In genomic region chr7:159121068-159121467, GRCh38 we compare ENCODE assay signal across 16 cellular contexts. TPM values are rescaled to one million over a fixed set of nuclear protein-coding genes. Genes with fewer than 3 reads are reported as not detected.
DNase-seq lines count a peak whose midpoint lies in the region; ATAC-seq and TF ChIP-seq lines count a peak whose summit lies in the region.
"Had no signal": no experiment of that assay in that cellular context is flagged by ENCODE, and none has a peak within 500 bp of the region (broad histone marks: within the 10 kb centered on the region; RNA-seq: fewer than 3 reads in every experiment).

No MANE protein-coding gene starts in this region.

- no peak overlapping the region for H3K4me3 ChIP-seq in coronary artery
- H3K4me3 ChIP-seq in neuronal stem cell (ENCODE audit: low read length in 2 of 2), result peak overlapping the region in 1 of 2 donors; percentile 25
- no peak overlapping the region for H3K4me3 ChIP-seq in HAP-1
- H3K4me3 ChIP-seq: A549, GM23248 had no signal

- H3K27ac Mint-ChIP-seq in activated T-cell treated with anti-CD3 and anti-CD28 coated beads, Interleukin-2, amount 50 U/mL, for 24 hours, result no peak overlapping the region
- H3K27ac Mint-ChIP-seq: CD4-positive, alpha-beta T cell had no signal

- peak overlapping the region; percentile 66 for H3K14ac ChIP-seq in neuronal stem cell (ENCODE audit: low read length)

- peaks cover 19% of the 10 kb centered on the region for H3K27me3 Mint-ChIP-seq in activated T-cell treated with anti-CD3 and anti-CD28 coated beads, Interleukin-2, amount 50 U/mL, for 24 hours

- H3K4me2 ChIP-seq in neuronal stem cell (ENCODE audit: insufficient read depth, low read length, poor library complexity, severe bottlenecking), result no peak overlapping the region
- H3K4me2 ChIP-seq: A549 had no signal

- H3K18ac ChIP-seq in neuronal stem cell (ENCODE audit: low read length), result no peak overlapping the region

- ATAC-seq in Right ventricle myocardium superior (ENCODE audit: poor library complexity), result no peak
- ATAC-seq: A549 had no signal

- H2AFZ ChIP-seq in neuronal stem cell (ENCODE audit: low read length), result no peak overlapping the region
- H2AFZ ChIP-seq: GM23248 had no signal

- DNase-seq in activated T-cell treated with anti-CD3 and anti-CD28 coated beads, Interleukin-2, amount 50 U/mL, for 24 hours, result peak; percentile 5
- no peak for DNase-seq in activated T-cell treated with anti-CD3 and anti-CD28 coated beads, Interleukin-2, amount 50 U/mL, for 1 hour
- peak; percentile 63 for DNase-seq in cardiac septum (ENCODE audit: low spot score)
- DNase-seq in Right ventricle myocardium superior, result no peak
- DNase-seq in coronary artery (ENCODE audit: low spot score), result peak; percentile 21
- DNase-seq in neuronal stem cell (ENCODE audit: low spot score), result no peak
- DNase-seq in HAP-1 (ENCODE audit: low spot score in 2 of 2), result no peak
- no peak for DNase-seq in GM03348 (ENCODE audit: low spot score)
- DNase-seq: AML-193, GM23248 had no signal

- H4K8ac ChIP-seq in neuronal stem cell (ENCODE audit: low read depth, low read length), result no peak overlapping the region

- WGBS in neuronal stem cell (ENCODE audit: extremely low coverage in 2 of 2, insufficient read length in 2 of 2, insufficient replicate concordance in 1 of 2), 2 donors, result no CpG with 5 or more reads among the region's 9 CpGs

- peak overlapping the region; percentile 13 for H3K23ac ChIP-seq in neuronal stem cell (ENCODE audit: low read depth, low read length, poor library complexity)

- no peak overlapping the region for H2BK120ac ChIP-seq in neuronal stem cell (ENCODE audit: low read depth, low read length)

- no peaks in the 10 kb centered on the region for H3K79me1 ChIP-seq in neuronal stem cell (ENCODE audit: low read depth, low read length)

- H3K36me3 ChIP-seq in neuronal stem cell (replicated peaks in 1 of 2; ENCODE audit: control insufficient read depth in 2 of 2, insufficient read depth in 2 of 2, low read length in 2 of 2) (no peaks in the 10 kb centered on the region), HAP-1 (replicated peaks) (no peaks in the 10 kb centered on the region)

- no peak for TF ChIP-seq CTCF in coronary artery (IDR thresholded peaks at IDR 0.05)

- H2BK12ac ChIP-seq in neuronal stem cell (ENCODE audit: low read length), result no peak overlapping the region

- H4K91ac ChIP-seq in neuronal stem cell (ENCODE audit: low read depth, low read length, poor library complexity), result no peak overlapping the region

- no peak overlapping the region for H3K4me3 Mint-ChIP-seq in activated T-cell treated with anti-CD3 and anti-CD28 coated beads, Interleukin-2, amount 50 U/mL, for 24 hours
- H3K4me3 Mint-ChIP-seq: CD4-positive, alpha-beta T cell had no signal

- H3K27me3 ChIP-seq in neuronal stem cell (ENCODE audit: control insufficient read depth in 3 of 3, insufficient read depth in 3 of 3, low read depth in 1 of 3, low read length in 3 of 3), result peaks cover 0 to 10% (median 0%) of the 10 kb centered on the region in 3 experiments
- no peaks in the 10 kb centered on the region for H3K27me3 ChIP-seq in HAP-1 (ENCODE audit: low read depth)

- no peak overlapping the region for H2BK15ac ChIP-seq in neuronal stem cell (ENCODE audit: low read length)

- no peak overlapping the region for H3K27ac ChIP-seq in coronary artery
- no peak overlapping the region for H3K27ac ChIP-seq in neuronal stem cell (replicated peaks; ENCODE audit: low read length)
- H3K27ac ChIP-seq: 22Rv1, A549, C4-2B, GM23248 had no signal

- in situ Hi-C loops in HAP-1 (cut with MboI; ENCODE audit: low sequenced_read_pairs), result no loop called here

- peaks cover 0 to 5% of the 10 kb centered on the region in 2 donors for H3K9me3 ChIP-seq in neuronal stem cell (replicated peaks in 1 of 2; ENCODE audit: control insufficient read depth in 2 of 2, insufficient read depth in 1 of 2, low read depth in 1 of 2, low read length in 2 of 2)
- no peaks in the 10 kb centered on the region for H3K9me3 ChIP-seq in HAP-1
- H3K9me3 ChIP-seq: A549 had no signal

- H3K4me1 ChIP-seq in neuronal stem cell (ENCODE audit: control insufficient read depth in 2 of 2, insufficient read depth in 1 of 2, low read depth in 1 of 2, low read length in 2 of 2) (peaks cover 0 to 10% of the 10 kb centered on the region in 2 donors), HAP-1 (no peaks in the 10 kb centered on the region)
- H3K4me1 ChIP-seq: Caco-2 had no signal

- no peak overlapping the region for H3K9ac ChIP-seq in neuronal stem cell (ENCODE audit: low read depth, low read length, poor library complexity)
- H3K9ac ChIP-seq: GM23248 had no signal

- peak overlapping the region; percentile 81 for H2AK5ac ChIP-seq in neuronal stem cell (ENCODE audit: low read depth, low read length)

- intact Hi-C loops in cardiac septum (cut with DNase I), result no loop called here
- intact Hi-C loops in Right ventricle myocardium superior (cut with DNase I), result no loop called here

- H3K9me3 Mint-ChIP-seq in activated T-cell treated with anti-CD3 and anti-CD28 coated beads, Interleukin-2, amount 50 U/mL, for 24 hours, result peaks cover 6% of the 10 kb centered on the region
- H3K9me3 Mint-ChIP-seq: CD4-positive, alpha-beta T cell had no signal

- H3K4me1 Mint-ChIP-seq in activated T-cell treated with anti-CD3 and anti-CD28 coated beads, Interleukin-2, amount 50 U/mL, for 24 hours (ENCODE audit: low read depth), result peaks cover 2% of the 10 kb centered on the region

- no peak overlapping the region for H2BK5ac ChIP-seq in neuronal stem cell (ENCODE audit: low read length)

- H3K4ac ChIP-seq in neuronal stem cell (ENCODE audit: low read length), result no peak overlapping the region

- no peaks in the 10 kb centered on the region for H3K36me3 Mint-ChIP-seq in activated T-cell treated with anti-CD3 and anti-CD28 coated beads, Interleukin-2, amount 50 U/mL, for 24 hours (ENCODE audit: low read depth)

RNA-seq across cellular contexts. Expression of gene VIPR2, which starts 23.6 kb away (rescaled TPM):
- 23.2 TPM for total RNA-seq in cardiac septum
- total RNA-seq in Right ventricle myocardium superior, result 15.2 TPM
- 2.8 TPM for polyA plus RNA-seq in neuronal stem cell (2013, experiment 1 of 2)
- polyA plus RNA-seq in neuronal stem cell (2013, experiment 2 of 2), result 2.6 TPM
- total RNA-seq: Caco-2, GM23248 had no signal
- polyA plus RNA-seq: A549, BJ, GM23248 had no signal

Comparison
In these comparisons a context has a peak if more than half of its experiments do, and no peak if none do; other contexts are left out.
1. DNase-seq: peak in activated T-cell treated with anti-CD3 and anti-CD28 coated beads, Interleukin-2, amount 50 U/mL, for 24 hours (single experiment), cardiac septum (single experiment) and coronary artery (single experiment); none in activated T-cell treated with anti-CD3 and anti-CD28 coated beads, Interleukin-2, amount 50 U/mL, for 1 hour (single experiment), Right ventricle myocardium superior (single experiment), neuronal stem cell (single experiment), HAP-1 (0 of 2) and GM03348 (single experiment).